ENCODE assay signal across 1 cellular context in genomic region chr7:32290015-32290414, GRCh38.
TF ChIP-seq lines count a peak whose summit lies in the region.

No MANE protein-coding gene starts in this region.

TF ChIP-seq in SK-N-SH, 30 proteins besides CTCF, POLR2A, EP300 and RAD21 (continued from another document):
- TF ChIP-seq IRF3 (IDR thresholded peaks at IDR 0.05; ENCODE audit: low read depth, low read length): no peak
- no peak for TF ChIP-seq MXI1 (IDR thresholded peaks at IDR 0.05; ENCODE audit: low read depth, low read length)
- TF ChIP-seq REST (IDR thresholded peaks at IDR 0.05; ENCODE audit: low read depth, low read length): no peak
- TF ChIP-seq MEF2A (IDR thresholded peaks at IDR 0.05; ENCODE audit: borderline replicate concordance, low read depth): no peak
- no peak for TF ChIP-seq RCOR1 (IDR thresholded peaks at IDR 0.05; ENCODE audit: low read length)
- TF ChIP-seq EZH2phosphoT487 (IDR thresholded peaks at IDR 0.05; ENCODE audit: borderline replicate concordance, low read depth): no peak
- TF ChIP-seq GATA2 (CRISPR knock-in tag; IDR thresholded peaks at IDR 0.05): no peak
- TF ChIP-seq ELF1 (IDR thresholded peaks at IDR 0.05): no peak
- TF ChIP-seq NFIC (IDR thresholded peaks at IDR 0.05; ENCODE audit: borderline replicate concordance): no peak
- TF ChIP-seq FOSL2 (IDR thresholded peaks at IDR 0.05; ENCODE audit: borderline replicate concordance, low read depth): no peak
